28 cellular contexts compared by ENCODE assay signal in the genomic region with DNA sequence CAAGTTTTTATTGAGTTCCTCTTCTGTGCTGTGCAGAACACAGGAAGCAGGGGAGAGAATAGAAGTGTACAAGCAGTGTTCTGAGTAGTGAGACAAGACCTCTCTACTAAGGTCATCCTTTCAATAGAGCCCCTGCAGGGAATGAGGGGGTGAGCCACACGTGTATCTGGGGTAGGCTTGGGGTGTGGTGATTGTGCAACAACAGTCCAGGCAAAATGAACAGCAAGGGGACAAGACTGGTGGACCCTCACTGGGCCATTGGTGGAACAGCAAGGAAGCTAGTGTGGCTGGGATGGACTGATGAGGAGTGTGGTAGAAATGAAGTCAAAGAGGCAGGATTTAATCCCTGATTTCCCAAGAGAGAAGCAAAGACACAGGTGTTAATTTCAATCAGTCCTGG. TPM values are rescaled to one million over a fixed set of nuclear protein-coding genes. Genes with fewer than 3 reads are reported as not detected.
DNase-seq lines count a peak whose midpoint lies in the region; ATAC-seq, FAIRE-seq and TF ChIP-seq lines count a peak whose summit lies in the region.
"Had no signal": no experiment of that assay in that cellular context is flagged by ENCODE, and none has a peak within 500 bp of the region (broad histone marks: within the 10 kb centered on the region; RNA-seq: fewer than 3 reads in every experiment).

No MANE protein-coding gene starts in this region.

- DNase-seq in activated naive CD4-positive, alpha-beta T cell treated with anti-CD3 and anti-CD28 coated beads for 36 hours = no peak
- no peak for DNase-seq in activated naive CD4-positive, alpha-beta T cell treated with Interleukin-2 at 50 U/mL for 16 hours
- DNase-seq in GM23338 (ENCODE audit: low spot score) (no peak), K562 (ENCODE audit: extremely low read depth in 1 of 4, low spot score in 3 of 4) (no peak), neural crest cell (ENCODE audit: low read depth, low spot score) (no peak), HTR-8/SVneo (ENCODE audit: insufficient read length, low spot score) (no peak), NCI-H2107 treated with DMSO at 0.1 percent for 48 hours (lab: John Stamatoyannopoulos, UW; ENCODE audit: unreplicated experiment) (no peak), NAMALWA (ENCODE audit: low spot score) (no peak)
- DNase-seq: activated CD4-positive, alpha-beta T cell treated with anti-CD3 and anti-CD28 coated beads, Interleukin-2, amount 10 ng/mL, durations not matched to agents 24 days and 14 days; activated CD8-positive, alpha-beta memory T cell treated with anti-CD3 and anti-CD28 coated beads, Interleukin-2, amount 50 U/mL, for 4 hours; activated gamma-delta T cell; anterior cingulate cortex; caudate nucleus; mucosa of descending colon; NCI-H1092; NCI-H1930; NCI-H69; stimulated activated CD8-positive, alpha-beta memory T cell treated with anti-CD3 and anti-CD28 coated beads, Interleukin-4, amount 100 ng/mL, for 48 hours; substantia nigra had no signal

- POLR2A ChIA-PET in K562 (lab: Yijun Ruan, JAX) = no interaction called here

- H3K36me3 ChIP-seq in GM23338 (ENCODE audit: insufficient read depth) (peaks cover 53% of the 10 kb centered on the region), K562 (ENCODE audit: control insufficient read depth, insufficient read depth, low read length) (peaks cover 74% of the 10 kb centered on the region)

- H4K20me1 ChIP-seq in GM23338 (replicated peaks; ENCODE audit: insufficient read depth) (peaks cover 13% of the 10 kb centered on the region), K562 (replicated peaks; ENCODE audit: control insufficient read depth, insufficient read depth, low read length) (no peaks in the 10 kb centered on the region)

- no peak for TF ChIP-seq POLR2A in K562 (conservative IDR thresholded peaks at IDR 0.05)

- TF ChIP-seq RAD21 in K562 (CRISPR knock-in tag; conservative IDR thresholded peaks at IDR 0.05 in 1 of 2, IDR thresholded peaks at IDR 0.05 in 1 of 2) = no peak

- CTCF ChIA-PET in activated naive CD4-positive, alpha-beta T cell treated with anti-CD3 and anti-CD28 coated beads for 36 hours (lab: Charles Lee) = no interaction called here
- CTCF ChIA-PET in K562 (lab: Yijun Ruan, JAX; ENCODE audit: low intra/inter-chr PET ratio) = no interaction called here

- H3K27me3 ChIP-seq in GM23338 (ENCODE audit: insufficient read depth) = peaks cover 3% of the 10 kb centered on the region; the same call in 1 of the 2 replicates
- no peaks in the 10 kb centered on the region for H3K27me3 ChIP-seq in K562 (ENCODE audit: control insufficient read depth in 2 of 2, insufficient read depth in 2 of 2, low read length in 2 of 2)

- TF ChIP-seq EP300 in K562 (IDR thresholded peaks at IDR 0.05; ENCODE audit: low read length) = no peak

- intact Hi-C loops in activated naive CD4-positive, alpha-beta T cell treated with anti-CD3 and anti-CD28 coated beads for 36 hours (cut with micrococcal nuclease) = no loop called here
- intact Hi-C loops in K562 (cut with micrococcal nuclease) = no loop called here

- in situ Hi-C loops in K562 (cut with MboI) = no loop called here

- 21% methylated on average over 1 of the region's 1 CpG for WGBS in K562 (ENCODE audit: insufficient coverage, low coverage, missing lambda C conversion rate)

- H3K4me3 ChIP-seq in GM23338 (no peak overlapping the region), K562 (no peak overlapping the region)
- H3K4me3 ChIP-seq: GM12878, mucosa of descending colon had no signal

- BruUV-seq in K562 (replicated peaks; lab: Mats Ljungman, UMichigan) = no TSS peak

- TF ChIP-seq CTCF in GM23338 (conservative IDR thresholded peaks at IDR 0.05; ENCODE audit: low read depth in 2 of 2) = no peak
- TF ChIP-seq CTCF in K562 (IDR thresholded peaks at IDR 0.05 in 2 of 3, conservative IDR thresholded peaks at IDR 0.05 in 1 of 3; ENCODE audit: insufficient read depth in 2 of 3, low read depth in 1 of 3, low read length in 3 of 3) = no peak
- no peak for TF ChIP-seq CTCF in neural crest cell (conservative IDR thresholded peaks at IDR 0.05)

- H3K79me2 ChIP-seq in GM23338 (replicated peaks; ENCODE audit: insufficient read depth) (no peaks in the 10 kb centered on the region), K562 (ENCODE audit: control insufficient read depth, insufficient read depth, low read length) (no peaks in the 10 kb centered on the region)

- ATAC-seq in GM23338 (no peak), K562 (no peak)
- ATAC-seq: GM12878, mucosa of descending colon had no signal

- no peak overlapping the region for H3K9ac ChIP-seq in K562 (ENCODE audit: insufficient read depth in 1 of 2, low read depth in 2 of 2, low read length in 2 of 2)

- peak overlapping the region; percentile 46 for H3K27ac Mint-ChIP-seq in activated naive CD4-positive, alpha-beta T cell treated with anti-CD3 and anti-CD28 coated beads for 36 hours
- no peak overlapping the region for H3K27ac Mint-ChIP-seq in GM23338
- peak overlapping the region; percentile 28 for H3K27ac Mint-ChIP-seq in neural crest cell (ENCODE audit: unreplicated experiment)
- H3K27ac Mint-ChIP-seq: activated CD4-positive, alpha-beta T cell treated with anti-CD3 and anti-CD28 coated beads, Interleukin-2, amount 10 ng/mL, durations not matched to agents 24 days and 14 days; dendritic cell treated with granulocyte-macrophage colony-stimulating factor and Interleukin-4, amounts not matched to agents 40 ng/mL and 50 ng/mL, for 4 days; T-helper 1 cell treated with Interleukin-12 subunit alpha and Interleukin-12 subunit beta and Interleukin-4 antibody, amounts not matched to agents 30 μg/mL and 1 μg/mL, for 36 hours had no signal

- H3K9me1 ChIP-seq in K562 (ENCODE audit: control insufficient read depth, insufficient read depth, low read length) = no peaks in the 10 kb centered on the region

- H3K4me3 Mint-ChIP-seq in activated naive CD4-positive, alpha-beta T cell treated with anti-CD3 and anti-CD28 coated beads for 36 hours = no peak overlapping the region
- H3K4me3 Mint-ChIP-seq in GM23338 = no peak overlapping the region
- H3K4me3 Mint-ChIP-seq in neural crest cell = no peak overlapping the region
- H3K4me3 Mint-ChIP-seq: activated CD4-positive, alpha-beta T cell treated with anti-CD3 and anti-CD28 coated beads, Interleukin-2, amount 10 ng/mL, durations not matched to agents 24 days and 14 days; dendritic cell treated with granulocyte-macrophage colony-stimulating factor and Interleukin-4, amounts not matched to agents 40 ng/mL and 50 ng/mL, for 4 days; T-helper 1 cell treated with Interleukin-12 subunit alpha and Interleukin-12 subunit beta and Interleukin-4 antibody, amounts not matched to agents 30 μg/mL and 1 μg/mL, for 36 hours had no signal

- H3K4me1 ChIP-seq in GM23338 (ENCODE audit: insufficient read depth) (no peaks in the 10 kb centered on the region), K562 (replicated peaks in 1 of 2; ENCODE audit: control insufficient read depth in 2 of 2, insufficient read depth in 2 of 2, low read length in 2 of 2) (no peaks in the 10 kb centered on the region)

- peaks cover 8% of the 10 kb centered on the region; the same call in 1 of the 2 replicates for H3F3A ChIP-seq in GM23338 (replicated peaks; ENCODE audit: low read depth)

- H3K4me2 ChIP-seq in GM23338 = no peak overlapping the region
- no peak overlapping the region for H3K4me2 ChIP-seq in K562 (ENCODE audit: insufficient read depth, low read length)

- peaks cover 13% of the 10 kb centered on the region for H3K36me3 Mint-ChIP-seq in activated naive CD4-positive, alpha-beta T cell treated with anti-CD3 and anti-CD28 coated beads for 36 hours (ENCODE audit: low read depth)
- H3K36me3 Mint-ChIP-seq in GM23338 (ENCODE audit: low read depth) (peaks cover 64% of the 10 kb centered on the region), neural crest cell (ENCODE audit: low read depth) (peaks cover 28% of the 10 kb centered on the region)

- no peaks in the 10 kb centered on the region for H3K9me3 ChIP-seq in K562 (replicated peaks; ENCODE audit: control insufficient read depth, insufficient read depth, low read depth, low read length)
- H3K9me3 ChIP-seq: mucosa of descending colon had no signal

- no peaks in the 10 kb centered on the region for H3K9me2 ChIP-seq in GM23338 (ENCODE audit: insufficient read depth)

- no peaks in the 10 kb centered on the region for H3K27me3 Mint-ChIP-seq in activated naive CD4-positive, alpha-beta T cell treated with anti-CD3 and anti-CD28 coated beads for 36 hours (ENCODE audit: low read depth)
- H3K27me3 Mint-ChIP-seq in GM23338 (ENCODE audit: insufficient read depth, low read depth, poor library complexity) (peaks cover 6% of the 10 kb centered on the region), neural crest cell (ENCODE audit: low read depth) (peaks cover 5% of the 10 kb centered on the region)
- H3K27me3 Mint-ChIP-seq: activated CD4-positive, alpha-beta T cell treated with anti-CD3 and anti-CD28 coated beads, Interleukin-2, amount 10 ng/mL, durations not matched to agents 24 days and 14 days; dendritic cell treated with granulocyte-macrophage colony-stimulating factor and Interleukin-4, amounts not matched to agents 40 ng/mL and 50 ng/mL, for 4 days had no signal

- no peaks in the 10 kb centered on the region for H3K9me3 Mint-ChIP-seq in activated naive CD4-positive, alpha-beta T cell treated with anti-CD3 and anti-CD28 coated beads for 36 hours
- H3K9me3 Mint-ChIP-seq in GM23338 = no peaks in the 10 kb centered on the region
- H3K9me3 Mint-ChIP-seq in neural crest cell = no peaks in the 10 kb centered on the region
- H3K9me3 Mint-ChIP-seq: activated CD4-positive, alpha-beta T cell treated with anti-CD3 and anti-CD28 coated beads, Interleukin-2, amount 10 ng/mL, durations not matched to agents 24 days and 14 days; dendritic cell treated with granulocyte-macrophage colony-stimulating factor and Interleukin-4, amounts not matched to agents 40 ng/mL and 50 ng/mL, for 4 days; T-helper 1 cell treated with Interleukin-12 subunit alpha and Interleukin-12 subunit beta and Interleukin-4 antibody, amounts not matched to agents 30 μg/mL and 1 μg/mL, for 36 hours had no signal

- no peak for FAIRE-seq in K562 (lab: Jason Lieb, UNC)
- FAIRE-seq in HTR-8/SVneo (lab: Jason Lieb, UNC) = no peak
- FAIRE-seq: endometrium, GM12878, keratinocyte, RCC 7860 had no signal

- H3K4me1 Mint-ChIP-seq in activated naive CD4-positive, alpha-beta T cell treated with anti-CD3 and anti-CD28 coated beads for 36 hours (ENCODE audit: low read depth) = no peaks in the 10 kb centered on the region
- H3K4me1 Mint-ChIP-seq in GM23338 = no peaks in the 10 kb centered on the region
- peaks cover 5% of the 10 kb centered on the region for H3K4me1 Mint-ChIP-seq in neural crest cell

- H2AFZ ChIP-seq in GM23338 (no peak overlapping the region), K562 (ENCODE audit: low read depth, low read length) (no peak overlapping the region)

- H3K27ac ChIP-seq in GM23338 (ENCODE audit: low read depth) = 0 out of 2 replicates have a peak overlapping the region, but pooled peaks have one; percentile 43
- H3K27ac ChIP-seq in K562 (ENCODE audit: extremely low read depth, low read depth, low read length) = no peak overlapping the region

RNA-seq across cellular contexts. Expression of a gene that starts 8.2 kb away (rescaled TPM):
- not detected for total RNA-seq in activated naive CD4-positive, alpha-beta T cell treated with anti-CD3 and anti-CD28 coated beads for 36 hours
- 0.63 and 1.3 TPM in 2 replicates for total RNA-seq in GM23338 (2014; rRNA removed; shearing (Covaris generic))
- polyA plus RNA-seq in GM23338 (2016; fragmentation: Nextera tagmentation; extraction: Ambion mirVana) (0.34 TPM in 1 of 2 replicates, not detected in the other), K562 (2011; rRNA removed) (0.04 TPM in 1 of 2 replicates, not detected in the other), K562 (2014; fragmentation: Illumina TruSeq; extraction: Trizol) (not detected in 2 replicates), K562 (2014; fragmentation: Nextera tagmentation; extraction: Ambion mirVana) (not detected), K562 (2014; rRNA removed) (0.05 and 0.11 TPM in 2 replicates)
- not detected in 2 replicates for total RNA-seq in K562 (2011; cell fraction: chromatin; rRNA removed; ENCODE audit: low replicate concordance)
- not detected in 2 replicates for total RNA-seq in K562 (2011; cell fraction: nucleolus; rRNA removed)
- total RNA-seq in K562 (2011; cell fraction: nucleoplasm; rRNA removed) = not detected in 2 replicates
- total RNA-seq in K562 (2014; rRNA removed) (not detected in 2 replicates), K562 (2014; rRNA removed; fragmentation: Illumina TruSeq; extraction: Trizol) (not detected in 2 replicates), K562 (2015; rRNA removed; fragmentation: Illumina TruSeq; extraction: Trizol) (not detected in 2 replicates), K562 (2021) (0.16 and 0.31 TPM in 2 replicates), neural crest cell (0.19 TPM in 1 of 2 replicates, not detected in the other)
- polyA plus RNA-seq in K562 (2011; cell fraction: cytosol; rRNA removed) = 0.07 TPM in 1 of 2 replicates, not detected in the other
- polyA plus RNA-seq in K562 (2011; cell fraction: nucleus; rRNA removed) = 0.11 TPM in 1 of 2 replicates, not detected in the other
- polyA plus RNA-seq in K562 (2012) = 0.25 TPM in 1 of 2 replicates, not detected in the other
- not detected in 2 replicates for polyA minus RNA-seq in K562 (2011; rRNA and poly(A)+ RNA removed)
- not detected in 2 replicates for polyA minus RNA-seq in K562 (2011; cell fraction: cytosol; rRNA and poly(A)+ RNA removed)
- 0.27 TPM in 1 of 2 replicates, not detected in the other for polyA minus RNA-seq in K562 (2011; cell fraction: nucleus; rRNA and poly(A)+ RNA removed)
- total RNA-seq: activated CD4-positive, alpha-beta T cell treated with anti-CD3 and anti-CD28 coated beads, Interleukin-2, amount 10 ng/mL, durations not matched to agents 24 days and 14 days; GM12878; H4; LHCN-M2; SK-MEL-5 had no signal
- polyA plus RNA-seq: GM12878, keratinocyte had no signal
